Comparison of ENCODE assay signal across 11 cellular contexts in the genomic region with DNA sequence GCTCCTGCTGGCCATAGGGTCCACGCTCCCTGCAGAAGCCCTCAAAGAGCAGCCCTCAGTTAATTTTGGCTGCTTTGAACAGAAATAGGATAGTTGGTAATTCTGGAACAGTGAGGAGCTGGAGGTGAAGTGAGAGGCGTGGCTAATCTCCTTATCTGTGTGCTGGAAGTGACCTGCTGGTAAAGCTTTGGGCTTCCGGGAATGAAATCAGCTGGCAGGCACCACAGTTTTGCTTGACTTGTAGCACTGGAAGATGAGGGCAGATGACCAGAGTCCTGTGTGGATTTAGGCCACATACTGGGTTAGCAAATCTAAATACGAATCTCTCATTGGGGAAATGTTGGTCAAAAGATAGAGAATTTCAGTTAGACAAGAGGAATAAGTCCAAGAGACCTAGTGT. TPM values are rescaled to one million over a fixed set of nuclear protein-coding genes. Genes with fewer than 3 reads are reported as not detected.
DNase-seq lines count a peak whose midpoint lies in the region; ATAC-seq, FAIRE-seq and TF ChIP-seq lines count a peak whose summit lies in the region.
"Had no signal": no experiment of that assay in that cellular context is flagged by ENCODE, and none has a peak within 500 bp of the region (broad histone marks: within the 10 kb centered on the region; RNA-seq: fewer than 3 reads in every experiment).

No MANE protein-coding gene starts in this region.

- H3K36me3 ChIP-seq in adrenal gland (replicated peaks in 1 of 2) (no peaks in the 10 kb centered on the region), pancreas (no peaks in the 10 kb centered on the region)

- no peak overlapping the region for H3K4me3 ChIP-seq in adrenal gland
- H3K4me3 ChIP-seq in fibroblast of the aortic adventitia (ENCODE audit: low read depth, low read length) = no peak overlapping the region
- H3K4me3 ChIP-seq in pancreas = no peak overlapping the region

- H3K27me3 ChIP-seq in adrenal gland (no peaks in the 10 kb centered on the region), pancreas (no peaks in the 10 kb centered on the region)

- FAIRE-seq in pancreas (lab: Jason Lieb, UNC) = no peak
- FAIRE-seq: TTC549 had no signal

- peak; percentile 1 for DNase-seq in ELF-1 (ENCODE audit: low read depth, low spot score)
- peak in 6 of 7 donors; percentile 20 to 72 (median 56) for DNase-seq in adrenal gland
- DNase-seq in fibroblast of the aortic adventitia (ENCODE audit: low read depth) = peak; percentile 33
- DNase-seq in pancreas = peak in 5 of 6 donors; percentile 57 to 79 (median 72)
- no peak for DNase-seq in NAMALWA (ENCODE audit: low spot score)
- DNase-seq in hepatic stellate cell (ENCODE audit: low spot score) = no peak
- DNase-seq in NCI-H1417 treated with DMSO at 0.1 percent for 48 hours (lab: John Stamatoyannopoulos, UW) = no peak
- DNase-seq: effector memory CD4-positive, alpha-beta T cell; NCI-H2107 had no signal

- H3K9me3 ChIP-seq in adrenal gland (replicated peaks in 1 of 3) (no peaks in the 10 kb centered on the region), pancreas (no peaks in the 10 kb centered on the region)

- TF ChIP-seq CTCF in adrenal gland (IDR thresholded peaks at IDR 0.05) (no peak), fibroblast of the aortic adventitia (IDR thresholded peaks at IDR 0.05; ENCODE audit: insufficient read depth, low read length) (no peak), pancreas (IDR thresholded peaks at IDR 0.05) (no peak)

- intact Hi-C loops in adrenal gland (cut with DNase I) (no loop called here), pancreas (cut with DNase I) (no loop called here)

- peak overlapping the region in 2 of 5 donors; percentile 27 to 41 for H3K27ac ChIP-seq in adrenal gland
- peak overlapping the region; percentile 48 to 82 (median 75) for H3K27ac ChIP-seq in pancreas

- no peak for TF ChIP-seq POLR2A in adrenal gland (IDR thresholded peaks at IDR 0.05)

- peaks cover 0 to 27% of the 10 kb centered on the region in 2 donors for H3K4me1 ChIP-seq in adrenal gland (replicated peaks in 1 of 2)
- H3K4me1 ChIP-seq in pancreas = peaks cover 14 to 46% (median 36%) of the 10 kb centered on the region in 3 donors

- ATAC-seq in pancreas (peak; percentile 75 to 84 (median 77)), HG02973 (IDR thresholded peaks at IDR 0.05; ENCODE audit: unreplicated experiment) (no peak)

- 66 to 75% (median 69%) methylated on average over 3 to 4 of the region's 4 CpGs for WGBS in adrenal gland, 4 donors
- 28 to 35% methylated on average over 4 of the region's 4 CpGs for WGBS in pancreas, 2 donors

RNA-seq across cellular contexts. Expression of a gene that starts 10.2 kb away (rescaled TPM):
- total RNA-seq in adrenal gland (100 to 1,000 TPM in 1 of 8 donors, 10 to 100 TPM in 7; 23.7 to 101 (median 32.0) TPM), fibroblast of the aortic adventitia (ENCODE audit: low replicate concordance) (7.5 and 22.5 TPM in 2 replicates), pancreas (10 to 100 TPM in 4 of 6 donors, 1 to 10 TPM in 2; 6.8 to 16.9 (median 13.9) TPM)
- polyA plus RNA-seq in adrenal gland (10 to 100 TPM; 19.4 to 38.9 (median 34.9) TPM), pancreas (10 to 100 TPM; 27.3 to 66.3 TPM)

RNA-seq across cellular contexts. Expression of a gene that starts 45.8 kb away (rescaled TPM):
- total RNA-seq in adrenal gland (10 to 100 TPM in 5 of 8 donors, 1 to 10 TPM in 3; 7.3 to 32.9 (median 14.1) TPM), fibroblast of the aortic adventitia (ENCODE audit: low replicate concordance) (8.8 and 9.2 TPM in 2 replicates), pancreas (10 to 100 TPM in 4 of 6 donors, 1 to 10 TPM in 2; 8.3 to 17.6 (median 13.8) TPM)
- polyA plus RNA-seq in adrenal gland (10 to 100 TPM in 2 of 3 donors, 1 to 10 TPM in 1; 8.0 to 17.5 (median 13.5) TPM), pancreas (10 to 100 TPM; 16.0 to 20.1 TPM)

Comparison
In these comparisons a context has a peak if more than half of its experiments do, and no peak if none do; other contexts are left out.
1. DNase-seq: peak in ELF-1 (single experiment), adrenal gland (6 of 7), fibroblast of the aortic adventitia (single experiment) and pancreas (5 of 6); none in NAMALWA (single experiment), hepatic stellate cell (single experiment) and NCI-H1417 treated with DMSO at 0.1 percent for 48 hours (single experiment).